Comparison of ENCODE assay signal across 18 cellular contexts in the genomic region with DNA sequence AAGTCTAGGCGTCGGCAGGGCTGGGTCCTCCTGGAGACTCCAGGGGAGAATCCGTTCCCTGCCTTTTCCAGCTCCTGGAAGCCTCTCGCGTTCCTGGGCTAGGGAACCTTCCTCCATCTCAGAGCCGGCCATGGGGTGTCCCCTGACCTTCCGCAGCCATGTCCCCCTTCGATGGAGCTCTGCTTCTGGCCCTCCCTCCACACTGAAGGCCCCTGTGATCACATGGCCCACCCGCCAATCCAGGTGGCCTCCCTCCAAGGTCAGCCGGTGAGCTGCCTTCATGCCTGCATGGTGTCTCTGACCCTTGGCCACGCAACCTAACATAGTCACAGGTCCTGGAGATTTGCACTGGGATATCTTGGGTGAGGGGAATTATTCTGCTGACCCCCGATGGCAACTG.
DNase-seq lines count a peak whose midpoint lies in the region; ATAC-seq, FAIRE-seq and TF ChIP-seq lines count a peak whose summit lies in the region.
"Had no signal": no experiment of that assay in that cellular context is flagged by ENCODE, and none has a peak within 500 bp of the region (broad histone marks: within the 10 kb centered on the region; RNA-seq: fewer than 3 reads in every experiment).

No MANE protein-coding gene starts in this region.

- H3K27me3 ChIP-seq in H9 (ENCODE audit: insufficient read depth, low read length) (no peaks in the 10 kb centered on the region), K562 (ENCODE audit: control insufficient read depth in 2 of 2, insufficient read depth in 2 of 2, low read length in 2 of 2) (0 out of 5 replicates have a peak, but pooled peaks cover 0 to 6% of the 10 kb centered on the region in 2 experiments), spleen (replicated peaks in 1 of 7) (no peaks in the 10 kb centered on the region)

- intact Hi-C loops in K562 (cut with micrococcal nuclease) (no loop called here), spleen (cut with DNase I; ENCODE audit: low total_unique reads) (no loop called here)

- H3K18ac ChIP-seq in H9 (ENCODE audit: insufficient read length, low read depth, low read length) = no peak overlapping the region

- H3K4me3 Mint-ChIP-seq in H9 = no peak overlapping the region
- no peak overlapping the region for H3K4me3 Mint-ChIP-seq in nephron progenitor cell
- H3K4me3 Mint-ChIP-seq: CD4-positive, alpha-beta memory T cell; HFFc6 had no signal

- no peak overlapping the region for H3K56ac ChIP-seq in H9 (ENCODE audit: insufficient read length, low read depth, low read length)

- no peaks in the 10 kb centered on the region for H3K27me3 Mint-ChIP-seq in H9 (ENCODE audit: low read depth)
- peaks cover 13% of the 10 kb centered on the region for H3K27me3 Mint-ChIP-seq in nephron progenitor cell (ENCODE audit: low read depth, poor library complexity)
- H3K27me3 Mint-ChIP-seq: CD4-positive, alpha-beta memory T cell had no signal

- BruUV-seq in K562 (replicated peaks; lab: Mats Ljungman, UMichigan) = no TSS peak

- H3K9me3 ChIP-seq in H9 (ENCODE audit: control insufficient read depth, low read depth, low read length) (no peaks in the 10 kb centered on the region), K562 (replicated peaks; ENCODE audit: control insufficient read depth, insufficient read depth, low read depth, low read length) (no peaks in the 10 kb centered on the region; the same call in 1 of the 2 replicates), spleen (peaks cover 0 to 9% (median 0%) of the 10 kb centered on the region in 8 donors)

- no peak overlapping the region for H4K8ac ChIP-seq in H9 (replicated peaks; ENCODE audit: insufficient read length, low read depth, low read length)

- H3K4me1 ChIP-seq in H9 (ENCODE audit: insufficient read depth, low read length) (no peaks in the 10 kb centered on the region; the same call in 1 of the 2 replicates), K562 (replicated peaks in 1 of 2; ENCODE audit: control insufficient read depth in 2 of 2, insufficient read depth in 2 of 2, low read length in 2 of 2) (peaks cover 0 to 16% of the 10 kb centered on the region in 2 experiments; a peak in 2 of 5 replicates), spleen (no peaks in the 10 kb centered on the region)
- H3K4me1 ChIP-seq: HAP-1 had no signal

- H3K4me2 ChIP-seq in H9 (ENCODE audit: insufficient read depth, insufficient read length, low read length) (no peak overlapping the region), K562 (ENCODE audit: insufficient read depth, low read length) (no peak overlapping the region)

- H3K23me2 ChIP-seq in H9 (ENCODE audit: insufficient read length, low read depth, low read length, poor library complexity, severe bottlenecking) = no peaks in the 10 kb centered on the region

- no peaks in the 10 kb centered on the region for H3K9me1 ChIP-seq in K562 (ENCODE audit: control insufficient read depth, insufficient read depth, low read length)

- no peak overlapping the region for H2BK20ac ChIP-seq in H9 (ENCODE audit: low read depth, low read length, poor library complexity, severe bottlenecking)

- H3K79me2 ChIP-seq in H9 (ENCODE audit: insufficient read depth, low read length) = no peaks in the 10 kb centered on the region
- no peaks in the 10 kb centered on the region for H3K79me2 ChIP-seq in K562 (ENCODE audit: control insufficient read depth, insufficient read depth, low read length)

- no peak for DNase-seq in H9
- no peak for DNase-seq in K562 (ENCODE audit: extremely low read depth in 1 of 4, low spot score in 3 of 4)
- DNase-seq in nephron progenitor cell = no peak
- DNase-seq in spleen = no peak
- DNase-seq: C1 segment of cervical spinal cord; Calu3; CD4-positive, alpha-beta memory T cell; COR-L47; DMS53; DND-41; GOT3; HFFc6 had no signal

- no CpG with 5 or more reads among the region's 12 CpGs for WGBS in H9 (ENCODE audit: extremely low coverage, insufficient read length, low lambda C conversion rate)
- 55% methylated on average over 12 of the region's 12 CpGs for WGBS in K562 (ENCODE audit: insufficient coverage, low coverage, missing lambda C conversion rate)
- 86 to 90% (median 89%) methylated on average over 12 of the region's 12 CpGs for WGBS in spleen, 5 donors

- H3K27ac ChIP-seq in H9 (ENCODE audit: insufficient read length, low read depth, low read length) (no peak overlapping the region), K562 (ENCODE audit: extremely low read depth, low read depth, low read length) (no peak overlapping the region), spleen (no peak overlapping the region)

- H3K9me3 Mint-ChIP-seq in H9 = peaks cover 15 to 19% of the 10 kb centered on the region in 2 experiments
- peaks cover 16% of the 10 kb centered on the region for H3K9me3 Mint-ChIP-seq in nephron progenitor cell

- no peak overlapping the region for H4K5ac ChIP-seq in H9 (ENCODE audit: insufficient read length, low read depth, low read length)

- H2AFZ ChIP-seq in H9 (ENCODE audit: low read length) = no peak overlapping the region
- H2AFZ ChIP-seq in K562 (ENCODE audit: low read depth, low read length) = no peak overlapping the region

- H2BK12ac ChIP-seq in H9 (ENCODE audit: insufficient read length, low read depth, low read length) = no peak overlapping the region

- no peak overlapping the region for H2BK120ac ChIP-seq in H9 (ENCODE audit: low read depth, low read length, poor library complexity, severe bottlenecking)

- no peak overlapping the region for H4K91ac ChIP-seq in H9 (ENCODE audit: insufficient read length, low read depth, low read length)

- no peak overlapping the region for H2BK5ac ChIP-seq in H9 (ENCODE audit: insufficient read length, low read length)

- H2BK15ac ChIP-seq in H9 (ENCODE audit: low read depth, low read length) = no peak overlapping the region

- POLR2A ChIA-PET in K562 (lab: Yijun Ruan, JAX) = interaction anchor here (0.6 to 0.8 kb wide), 3 partner anchors 17 to 52 kb away, joined by 3 to 4 read pairs (median 3); no protein-coding TSS in a partner anchor

- H3K23ac ChIP-seq in H9 (ENCODE audit: insufficient read length, low read depth, low read length) = no peak overlapping the region

- peaks cover 11 to 19% (median 14%) of the 10 kb centered on the region in 3 experiments; a peak in 6 of 7 replicates for H3K36me3 Mint-ChIP-seq in H9 (ENCODE audit: insufficient read depth in 1 of 3, low read depth in 3 of 3)
- H3K36me3 Mint-ChIP-seq in nephron progenitor cell (ENCODE audit: low read depth) = no peaks in the 10 kb centered on the region
- H3K36me3 Mint-ChIP-seq: CD4-positive, alpha-beta memory T cell had no signal

- no peaks in the 10 kb centered on the region for H3K79me1 ChIP-seq in H9 (ENCODE audit: insufficient read depth, low read depth, low read length, poor library complexity, severe bottlenecking)

- CTCF ChIA-PET in K562 (lab: Yijun Ruan, JAX; ENCODE audit: low intra/inter-chr PET ratio) = no interaction called here

- in situ Hi-C loops in K562 (cut with MboI) = no loop called here

- H3K36me3 ChIP-seq in K562 (ENCODE audit: control insufficient read depth, insufficient read depth, low read length) (no peaks in the 10 kb centered on the region), spleen (no peaks in the 10 kb centered on the region)
- H3K36me3 ChIP-seq: HAP-1 had no signal

- ATAC-seq in K562 (no peak), GM18907 (IDR thresholded peaks at IDR 0.05; ENCODE audit: unreplicated experiment) (no peak), GM21515 (IDR thresholded peaks at IDR 0.05; ENCODE audit: unreplicated experiment) (no peak)

- H4K20me1 ChIP-seq in H9 (ENCODE audit: control insufficient read depth, insufficient read depth, insufficient read length) (no peaks in the 10 kb centered on the region), K562 (replicated peaks; ENCODE audit: control insufficient read depth, insufficient read depth, low read length) (no peaks in the 10 kb centered on the region)

- TF ChIP-seq EP300 in K562 (IDR thresholded peaks at IDR 0.05; ENCODE audit: low read length) = no peak

- H2AK5ac ChIP-seq in H9 (ENCODE audit: insufficient read length, low read length) = no peak overlapping the region

- H3K9ac ChIP-seq in H9 (ENCODE audit: extremely low read depth, insufficient read length, low read length) (no peak overlapping the region), K562 (ENCODE audit: insufficient read depth in 1 of 2, low read depth in 2 of 2, low read length in 2 of 2) (0 out of 4 replicates have a peak overlapping the region, but pooled peaks of 1 of the 2 experiments have one; percentile 35)

- 0 out of 2 replicates have a peak overlapping the region, but pooled peaks have one; percentile 21 for H3K14ac ChIP-seq in H9 (ENCODE audit: insufficient read depth, low read length)

- no peak overlapping the region for H3K4me3 ChIP-seq in K562
- H3K4me3 ChIP-seq in spleen = no peak overlapping the region
- H3K4me3 ChIP-seq: HAP-1 had no signal

- peak overlapping the region in 2 of 3 experiments; percentile 4 to 23; a peak in 1 of 7 replicates for H3K27ac Mint-ChIP-seq in H9
- peak overlapping the region; percentile 38 for H3K27ac Mint-ChIP-seq in nephron progenitor cell
- H3K27ac Mint-ChIP-seq: CD4-positive, alpha-beta memory T cell; HFFc6 had no signal

- H3K4ac ChIP-seq in H9 (ENCODE audit: low read depth, low read length) = no peak overlapping the region

- no peak for TF ChIP-seq RAD21 in K562 (CRISPR knock-in tag; conservative IDR thresholded peaks at IDR 0.05 in 1 of 2, IDR thresholded peaks at IDR 0.05 in 1 of 2)

- H3K4me1 Mint-ChIP-seq in H9 = peaks cover 23 to 27% of the 10 kb centered on the region in 2 experiments
- peaks cover 5% of the 10 kb centered on the region for H3K4me1 Mint-ChIP-seq in nephron progenitor cell
- H3K4me1 Mint-ChIP-seq: CD4-positive, alpha-beta memory T cell had no signal

- TF ChIP-seq CTCF in H9 (conservative IDR thresholded peaks at IDR 0.05) (no peak), K562 (IDR thresholded peaks at IDR 0.05 in 2 of 3, conservative IDR thresholded peaks at IDR 0.05 in 1 of 3; ENCODE audit: insufficient read depth in 2 of 3, low read depth in 1 of 3, low read length in 3 of 3) (no peak), nephron progenitor cell (IDR thresholded peaks at IDR 0.05) (no peak), spleen (IDR thresholded peaks at IDR 0.05 in 8 of 11, conservative IDR thresholded peaks at IDR 0.05 in 3 of 11) (no peak)

- TF ChIP-seq POLR2A in K562 (conservative IDR thresholded peaks at IDR 0.05) (no peak), spleen (IDR thresholded peaks at IDR 0.05) (no peak)

- FAIRE-seq in K562 (lab: Jason Lieb, UNC) = no peak
- FAIRE-seq: G401.6, GM12892, GM19239 had no signal

- H3T11ph ChIP-seq in H9 (ENCODE audit: low read length) = no peak overlapping the region

TF ChIP-seq in K562, 482 proteins besides CTCF, POLR2A, EP300 and RAD21:
- TF ChIP-seq L3MBTL2 (IDR thresholded peaks at IDR 0.05) (0 out of 2 replicates have a peak, but pooled peaks have one; percentile 17), MED1 (CRISPR knock-in tag; IDR thresholded peaks at IDR 0.05; ENCODE audit: borderline replicate concordance) (no peak), CEBPG (CRISPR knock-in tag; IDR thresholded peaks at IDR 0.05) (no peak), CEBPG (tag; conservative IDR thresholded peaks at IDR 0.05 in 1 of 2, IDR thresholded peaks at IDR 0.05 in 1 of 2) (no peak)
TF ChIP-seq in K562: peak in this region for 1.
